Comparison of ENCODE assay signal across 11 cellular contexts in genomic region chr5:78511116-78511906, GRCh38.
DNase-seq lines count a peak whose midpoint lies in the region; ATAC-seq and TF ChIP-seq lines count a peak whose summit lies in the region.
"Had no signal": no experiment of that assay in that cellular context is flagged by ENCODE, and none has a peak within 500 bp of the region (broad histone marks: within the 10 kb centered on the region; RNA-seq: fewer than 3 reads in every experiment).

No MANE protein-coding gene starts in this region.

- no peaks in the 10 kb centered on the region for H3K9me3 Mint-ChIP-seq in CD4-positive, alpha-beta T cell
- no peaks in the 10 kb centered on the region for H3K9me3 Mint-ChIP-seq in T-helper 2 cell treated with Interferon-gamma antibody and Interleukin-4, amounts not matched to agents 5 μg/mL and 100 μg/mL, for 36 hours

- no peaks in the 10 kb centered on the region for H3K9me2 ChIP-seq in PC-9 (ENCODE audit: insufficient read depth)

- H3K9me3 ChIP-seq in CD4-positive, alpha-beta T cell (ENCODE audit: control insufficient read depth, low read length): no peaks in the 10 kb centered on the region
- no peaks in the 10 kb centered on the region for H3K9me3 ChIP-seq in PC-9 (ENCODE audit: insufficient read depth, low read depth)
- H3K9me3 ChIP-seq in heart right ventricle: no peaks in the 10 kb centered on the region

- peaks cover 14% of the 10 kb centered on the region; the same call in 1 of the 2 replicates for H3F3A ChIP-seq in PC-9 (ENCODE audit: insufficient read depth, low read depth)

- no peak overlapping the region for H2AFZ ChIP-seq in PC-9

- CTCF ChIA-PET in CD4-positive, alpha-beta T cell (lab: Charles Lee): no interaction called here
- CTCF ChIA-PET in PC-9 (lab: Charles Lee): no interaction called here

- H3K27ac ChIP-seq in CD4-positive, alpha-beta T cell (ENCODE audit: low read depth, low read length): no peak overlapping the region
- H3K27ac ChIP-seq in PC-9 (0 out of 2 replicates have a peak overlapping the region, but pooled peaks have one; percentile 20), heart right ventricle (peak overlapping the region in 6 of 10 donors; percentile 58 to 88 (median 74))

- no peaks in the 10 kb centered on the region for H3K36me3 Mint-ChIP-seq in CD4-positive, alpha-beta T cell (ENCODE audit: low read depth)
- H3K36me3 Mint-ChIP-seq in T-helper 2 cell treated with Interferon-gamma antibody and Interleukin-4, amounts not matched to agents 5 μg/mL and 100 μg/mL, for 36 hours (ENCODE audit: low read depth): no peaks in the 10 kb centered on the region

- H3K36me3 ChIP-seq in PC-9 (ENCODE audit: low read depth) (no peaks in the 10 kb centered on the region), heart right ventricle (peaks cover 0 to 4% (median 0%) of the 10 kb centered on the region in 9 donors), H7 (replicated peaks; ENCODE audit: control insufficient read depth, insufficient read depth, low read length) (no peaks in the 10 kb centered on the region)

- no TSS peak for BruUV-seq in PC-9 (replicated peaks; lab: Mats Ljungman, UMichigan)

- peaks cover 20% of the 10 kb centered on the region for H3K4me1 Mint-ChIP-seq in CD4-positive, alpha-beta T cell (ENCODE audit: low read depth)
- peaks cover 11% of the 10 kb centered on the region for H3K4me1 Mint-ChIP-seq in T-helper 2 cell treated with Interferon-gamma antibody and Interleukin-4, amounts not matched to agents 5 μg/mL and 100 μg/mL, for 36 hours (ENCODE audit: low read depth)

- ATAC-seq in CD4-positive, alpha-beta T cell (ENCODE audit: poor library complexity): no peak
- ATAC-seq in heart right ventricle: peak; percentile 26 to 66 (median 46)

- intact Hi-C loops in CD4-positive, alpha-beta T cell (cut with DNase I, micrococcal nuclease): no loop called here
- intact Hi-C loops in PC-9 (cut with micrococcal nuclease; ENCODE audit: unreplicated experiment) (no loop called here), heart right ventricle (cut with DNase I) (no loop called here)

- peaks cover 33% of the 10 kb centered on the region for H3K79me2 ChIP-seq in PC-9 (ENCODE audit: low read depth)

- POLR2A ChIA-PET in CD4-positive, alpha-beta T cell (lab: Charles Lee): no interaction called here
- POLR2A ChIA-PET in PC-9 (lab: Charles Lee; ENCODE audit: unreplicated experiment): no interaction called here

- peak overlapping the region; percentile 45; the same call in 1 of the 2 replicates for H3K4me3 ChIP-seq in PC-9
- H3K4me3 ChIP-seq in heart right ventricle: peak overlapping the region in 2 of 10 donors; percentile 52 to 57
- H3K4me3 ChIP-seq in H7 (ENCODE audit: insufficient read depth, low read depth, low read length): no peak overlapping the region

- TF ChIP-seq CTCF in CD4-positive, alpha-beta T cell (IDR thresholded peaks at IDR 0.05): no peak
- TF ChIP-seq CTCF in PC-9 (conservative IDR thresholded peaks at IDR 0.05) (no peak), heart right ventricle (IDR thresholded peaks at IDR 0.05) (no peak)

- peak overlapping the region; percentile 83 for H3K4me3 Mint-ChIP-seq in CD4-positive, alpha-beta T cell
- H3K4me3 Mint-ChIP-seq in T-helper 2 cell treated with Interferon-gamma antibody and Interleukin-4, amounts not matched to agents 5 μg/mL and 100 μg/mL, for 36 hours: no peak overlapping the region

- no peak overlapping the region for H3K27ac Mint-ChIP-seq in CD4-positive, alpha-beta T cell
- no peak overlapping the region for H3K27ac Mint-ChIP-seq in T-helper 2 cell treated with Interferon-gamma antibody and Interleukin-4, amounts not matched to agents 5 μg/mL and 100 μg/mL, for 36 hours

- H4K20me1 ChIP-seq in PC-9 (ENCODE audit: insufficient read depth): no peaks in the 10 kb centered on the region

- H3K4me2 ChIP-seq in PC-9: peak overlapping the region; percentile 75; the same call in 1 of the 2 replicates

- no peak for DNase-seq in CD4-positive, alpha-beta T cell
- no peak for DNase-seq in PC-9
- DNase-seq in heart right ventricle: no peak
- peak; percentile 87 for DNase-seq in pons (ENCODE audit: low spot score)
- DNase-seq in H7: no peak
- no peak for DNase-seq in NCI-H1436 treated with DMSO at 0.1 percent for 48 hours (lab: John Stamatoyannopoulos, UW)
- no peak for DNase-seq in activated T-cell treated with anti-CD3 and anti-CD28 coated beads, Interleukin-2, amount 50 U/mL, for 48 hours
- no peak for DNase-seq in T-helper 2 cell treated with Interferon-gamma antibody and Interleukin-4, amounts not matched to agents 5 μg/mL and 100 μg/mL, for 36 hours (ENCODE audit: low spot score)
- DNase-seq: COR-L47, NCI-H510A, T-helper 9 cell had no signal

- peaks cover 41% of the 10 kb centered on the region for H3K4me1 ChIP-seq in PC-9 (replicated peaks; ENCODE audit: insufficient read depth)
- H3K4me1 ChIP-seq in heart right ventricle: peaks cover 12 to 68% (median 36%) of the 10 kb centered on the region in 9 donors

- WGBS in heart right ventricle, 2 donors: 62 to 72% methylated on average over 10 of the region's 10 CpGs

- peaks cover 94% of the 10 kb centered on the region for H3K27me3 Mint-ChIP-seq in CD4-positive, alpha-beta T cell
- peaks cover 84% of the 10 kb centered on the region for H3K27me3 Mint-ChIP-seq in T-helper 2 cell treated with Interferon-gamma antibody and Interleukin-4, amounts not matched to agents 5 μg/mL and 100 μg/mL, for 36 hours (ENCODE audit: low read depth)

- H3K27me3 ChIP-seq in CD4-positive, alpha-beta T cell (ENCODE audit: control insufficient read depth, insufficient read depth, low read length): peaks cover 45% of the 10 kb centered on the region
- H3K27me3 ChIP-seq in PC-9 (ENCODE audit: insufficient read depth, low read depth) (no peaks in the 10 kb centered on the region), heart right ventricle (no peaks in the 10 kb centered on the region), H7 (ENCODE audit: control insufficient read depth, insufficient read depth, low read length) (no peaks in the 10 kb centered on the region)
